ENCODE assay signal across 9 cellular contexts in genomic region chr9:136011703-136012496, GRCh38. TPM values are rescaled to one million over a fixed set of nuclear protein-coding genes. Genes with fewer than 3 reads are reported as not detected.
DNase-seq lines count a peak whose midpoint lies in the region; ATAC-seq and TF ChIP-seq lines count a peak whose summit lies in the region.
"Had no signal": no experiment of that assay in that cellular context is flagged by ENCODE, and none has a peak within 500 bp of the region (broad histone marks: within the 10 kb centered on the region; RNA-seq: fewer than 3 reads in every experiment).

No MANE protein-coding gene starts in this region.

- ATAC-seq in activated CD4-positive, alpha-beta T cell treated with anti-CD3 and anti-CD28 coated beads for 36 hours, result no peak

- H3K27ac Mint-ChIP-seq in activated CD4-positive, alpha-beta T cell treated with anti-CD3 and anti-CD28 coated beads for 36 hours, result no peak overlapping the region
- no peak overlapping the region for H3K27ac Mint-ChIP-seq in activated CD4-positive, alpha-beta T cell treated with anti-CD3 and anti-CD28 coated beads, Interleukin-2, amount 10 ng/mL, durations not matched to agents 24 days and 14 days
- peak overlapping the region; percentile 75 for H3K27ac Mint-ChIP-seq in neural crest cell (ENCODE audit: unreplicated experiment)

- H3K9me3 ChIP-seq in vagina, result no peaks in the 10 kb centered on the region

- peaks cover 40% of the 10 kb centered on the region for H3K4me1 ChIP-seq in vagina

- H3K4me3 Mint-ChIP-seq in activated CD4-positive, alpha-beta T cell treated with anti-CD3 and anti-CD28 coated beads for 36 hours, result no peak overlapping the region
- no peak overlapping the region for H3K4me3 Mint-ChIP-seq in activated CD4-positive, alpha-beta T cell treated with anti-CD3 and anti-CD28 coated beads, Interleukin-2, amount 10 ng/mL, durations not matched to agents 24 days and 14 days
- peak overlapping the region; percentile 15 for H3K4me3 Mint-ChIP-seq in neural crest cell

- intact Hi-C loops in activated CD4-positive, alpha-beta T cell treated with anti-CD3 and anti-CD28 coated beads for 36 hours (cut with DNase I, micrococcal nuclease), result no loop called here
- intact Hi-C loops in activated CD4-positive, alpha-beta T cell treated with anti-CD3 and anti-CD28 coated beads, Interleukin-2, amount 10 ng/mL, durations not matched to agents 24 days and 14 days (cut with micrococcal nuclease), result no loop called here
- intact Hi-C loops in vagina (cut with DNase I), result loop anchor here (2.0 kb wide), 2 partner anchors 19 to 77 kb away; no protein-coding TSS in a partner anchor

- no peak for TF ChIP-seq POLR2A in vagina (IDR thresholded peaks at IDR 0.05)

- peak overlapping the region; percentile 51 for H3K27ac ChIP-seq in vagina
- H3K27ac ChIP-seq: 22Rv1 had no signal

- H3K27me3 ChIP-seq in vagina, result no peaks in the 10 kb centered on the region

- H3K4me1 Mint-ChIP-seq in activated CD4-positive, alpha-beta T cell treated with anti-CD3 and anti-CD28 coated beads for 36 hours, result no peaks in the 10 kb centered on the region
- no peaks in the 10 kb centered on the region for H3K4me1 Mint-ChIP-seq in activated CD4-positive, alpha-beta T cell treated with anti-CD3 and anti-CD28 coated beads, Interleukin-2, amount 10 ng/mL, durations not matched to agents 24 days and 14 days
- H3K4me1 Mint-ChIP-seq in neural crest cell, result peaks cover 37% of the 10 kb centered on the region

- no peaks in the 10 kb centered on the region for H3K36me3 Mint-ChIP-seq in activated CD4-positive, alpha-beta T cell treated with anti-CD3 and anti-CD28 coated beads for 36 hours (ENCODE audit: low read depth)
- no peaks in the 10 kb centered on the region for H3K36me3 Mint-ChIP-seq in activated CD4-positive, alpha-beta T cell treated with anti-CD3 and anti-CD28 coated beads, Interleukin-2, amount 10 ng/mL, durations not matched to agents 24 days and 14 days (ENCODE audit: low read depth)
- H3K36me3 Mint-ChIP-seq in neural crest cell (ENCODE audit: low read depth), result no peaks in the 10 kb centered on the region

- no peaks in the 10 kb centered on the region for H3K27me3 Mint-ChIP-seq in activated CD4-positive, alpha-beta T cell treated with anti-CD3 and anti-CD28 coated beads for 36 hours
- H3K27me3 Mint-ChIP-seq in activated CD4-positive, alpha-beta T cell treated with anti-CD3 and anti-CD28 coated beads, Interleukin-2, amount 10 ng/mL, durations not matched to agents 24 days and 14 days, result no peaks in the 10 kb centered on the region
- H3K27me3 Mint-ChIP-seq in neural crest cell (ENCODE audit: low read depth), result no peaks in the 10 kb centered on the region

- peaks cover 0 to 22% of the 10 kb centered on the region in 2 donors for H3K36me3 ChIP-seq in vagina

- CTCF ChIA-PET in activated CD4-positive, alpha-beta T cell treated with anti-CD3 and anti-CD28 coated beads for 36 hours (lab: Charles Lee), result no interaction called here

- no peaks in the 10 kb centered on the region for H3K9me3 Mint-ChIP-seq in activated CD4-positive, alpha-beta T cell treated with anti-CD3 and anti-CD28 coated beads for 36 hours (ENCODE audit: low read depth)
- H3K9me3 Mint-ChIP-seq in activated CD4-positive, alpha-beta T cell treated with anti-CD3 and anti-CD28 coated beads, Interleukin-2, amount 10 ng/mL, durations not matched to agents 24 days and 14 days, result no peaks in the 10 kb centered on the region
- H3K9me3 Mint-ChIP-seq in neural crest cell, result no peaks in the 10 kb centered on the region

- POLR2A ChIA-PET in activated CD4-positive, alpha-beta T cell treated with anti-CD3 and anti-CD28 coated beads for 36 hours (lab: Charles Lee), result no interaction called here

- TF ChIP-seq CTCF in neural crest cell (conservative IDR thresholded peaks at IDR 0.05), result no peak
- TF ChIP-seq CTCF in vagina (IDR thresholded peaks at IDR 0.05), result no peak

- peak; percentile 2 for DNase-seq in activated CD4-positive, alpha-beta T cell treated with anti-CD3 and anti-CD28 coated beads for 36 hours
- no peak for DNase-seq in activated CD4-positive, alpha-beta T cell treated with anti-CD3 and anti-CD28 coated beads, Interleukin-2, amount 10 ng/mL, durations not matched to agents 24 days and 14 days
- DNase-seq in fibroblast of the conjunctiva (ENCODE audit: low read depth), result peak; percentile 73
- no peak for DNase-seq in neural crest cell (ENCODE audit: low read depth, low spot score)
- no peak for DNase-seq in vagina (ENCODE audit: extremely low spot score in 2 of 2)
- DNase-seq in cortex of kidney (lab: John Stamatoyannopoulos, UW), result no peak
- no peak for DNase-seq in DMS114 treated with DMSO at 0.1 percent for 48 hours (lab: John Stamatoyannopoulos, UW; ENCODE audit: unreplicated experiment)
- DNase-seq in NCI-H526 treated with DMSO at 0.1 percent for 48 hours (lab: John Stamatoyannopoulos, UW), result no peak

- no peak overlapping the region for H3K4me3 ChIP-seq in vagina

RNA-seq across cellular contexts. Expression of gene UBAC1, which starts 50.7 kb away (rescaled TPM):
- 10 to 100 TPM; 41.7 to 42.8 TPM for total RNA-seq in activated CD4-positive, alpha-beta T cell treated with anti-CD3 and anti-CD28 coated beads for 36 hours
- total RNA-seq in activated CD4-positive, alpha-beta T cell treated with anti-CD3 and anti-CD28 coated beads, Interleukin-2, amount 10 ng/mL, durations not matched to agents 24 days and 14 days, result 43.2 and 47.7 TPM in 2 replicates
- 49.3 and 51.9 TPM in 2 replicates for total RNA-seq in neural crest cell
- total RNA-seq in vagina, result 57.9 TPM

Comparison
In these comparisons a context has a peak if more than half of its experiments do, and no peak if none do; other contexts are left out.
1. DNase-seq: peak in activated CD4-positive, alpha-beta T cell treated with anti-CD3 and anti-CD28 coated beads for 36 hours (single experiment) and fibroblast of the conjunctiva (single experiment); none in activated CD4-positive, alpha-beta T cell treated with anti-CD3 and anti-CD28 coated beads, Interleukin-2, amount 10 ng/mL, durations not matched to agents 24 days and 14 days (single experiment), neural crest cell (single experiment), vagina (0 of 2), cortex of kidney (single experiment), DMS114 treated with DMSO at 0.1 percent for 48 hours (single experiment) and NCI-H526 treated with DMSO at 0.1 percent for 48 hours (single experiment).